Comparison of ENCODE assay signal across 1 cellular context in genomic region chr1:209384710-209385550, GRCh38.
TF ChIP-seq lines count a peak whose summit lies in the region.

No MANE protein-coding gene starts in this region.

TF ChIP-seq in IMR-90, 13 proteins besides CTCF, POLR2A, EP300 and RAD21:
- TF ChIP-seq SMC3 (IDR thresholded peaks at IDR 0.05; ENCODE audit: low read depth, low read length), result no peak
- TF ChIP-seq CHD1 (IDR thresholded peaks at IDR 0.05; ENCODE audit: low read depth, low read length), result no peak
- TF ChIP-seq BHLHE40 (IDR thresholded peaks at IDR 0.05; ENCODE audit: low read depth, low read length), result no peak
- TF ChIP-seq NFE2L2 (IDR thresholded peaks at IDR 0.05; ENCODE audit: low read depth, low read length), result no peak
- no peak for TF ChIP-seq FOS (IDR thresholded peaks at IDR 0.05; ENCODE audit: low read depth, low read length)
- no peak for TF ChIP-seq ELK1 (IDR thresholded peaks at IDR 0.05; ENCODE audit: borderline replicate concordance, low read depth, low read length)
- TF ChIP-seq RFX5 (IDR thresholded peaks at IDR 0.05; ENCODE audit: low read depth, low read length), result no peak
- TF ChIP-seq MXI1 (IDR thresholded peaks at IDR 0.05; ENCODE audit: borderline replicate concordance, low read depth, low read length), result no peak
- TF ChIP-seq CEBPB (IDR thresholded peaks at IDR 0.05; ENCODE audit: low read depth, low read length), result no peak
- no peak for TF ChIP-seq RCOR1 (IDR thresholded peaks at IDR 0.05; ENCODE audit: insufficient replicate concordance, low read length)
- no peak for TF ChIP-seq MAZ (IDR thresholded peaks at IDR 0.05; ENCODE audit: borderline replicate concordance, low read depth, low read length)
